10 cellular contexts compared by ENCODE assay signal in genomic region chr4:75004755-75005668, GRCh38.
A peak's percentile ranks its signal among the peaks of the same experiment; 100 is the strongest.
DNase-seq lines count a peak whose midpoint lies in the region; ATAC-seq and TF ChIP-seq lines count a peak whose summit lies in the region.
"Had no signal": no experiment of that assay in that cellular context is flagged by ENCODE, and none has a peak within 500 bp of the region (broad histone marks: within the 10 kb centered on the region; RNA-seq: fewer than 3 reads in every experiment).

No MANE protein-coding gene starts in this region.

- ATAC-seq in GM19324 (IDR thresholded peaks at IDR 0.05; ENCODE audit: low FRiP score, unreplicated experiment) (peak; percentile 85), HG03095 (IDR thresholded peaks at IDR 0.05; ENCODE audit: unreplicated experiment) (peak; percentile 73)

- H3K27ac Mint-ChIP-seq in nephron progenitor cell, result no peak overlapping the region

- DNase-seq in SHP77 treated with DMSO at 0.1 percent for 48 hours (lab: John Stamatoyannopoulos, UW) (peak; percentile 20), renal cortical epithelial cell (ENCODE audit: low read depth) (peak; percentile 60), SIG-M5 (lab: John Stamatoyannopoulos, UW) (no peak), activated gamma-delta T cell (lab: John Stamatoyannopoulos, UW) (no peak), iPS-NIHi11 (ENCODE audit: low spot score) (no peak), nephron progenitor cell (no peak)
- DNase-seq: activated CD4-positive, CD25-positive, alpha-beta regulatory T cell treated with anti-CD3 and anti-CD28 coated beads, Interleukin-2, amount 50 U/mL, for 72 hours; OCI-M1 had no signal

- peaks cover 3% of the 10 kb centered on the region for H3K27me3 Mint-ChIP-seq in nephron progenitor cell (ENCODE audit: low read depth, poor library complexity)

- no peak overlapping the region for H3K4me3 Mint-ChIP-seq in nephron progenitor cell

- H3K9me3 Mint-ChIP-seq in nephron progenitor cell, result peaks cover 21% of the 10 kb centered on the region

- no peaks in the 10 kb centered on the region for H3K4me1 Mint-ChIP-seq in nephron progenitor cell

- no peak for TF ChIP-seq CTCF in nephron progenitor cell (IDR thresholded peaks at IDR 0.05)

- peaks cover 17% of the 10 kb centered on the region for H3K36me3 Mint-ChIP-seq in nephron progenitor cell (ENCODE audit: low read depth)

Comparison
In these comparisons a context has a peak if more than half of its experiments do, and no peak if none do; other contexts are left out.
1. DNase-seq: peak in SHP77 treated with DMSO at 0.1 percent for 48 hours (single experiment) and renal cortical epithelial cell (single experiment); none in SIG-M5 (single experiment), activated gamma-delta T cell (single experiment), iPS-NIHi11 (single experiment) and nephron progenitor cell (single experiment).